ENCODE assay signal across 13 cellular contexts in genomic region chr17:57553525-57553924, GRCh38.
A peak's percentile ranks its signal among the peaks of the same experiment; 100 is the strongest.
DNase-seq lines count a peak whose midpoint lies in the region; ATAC-seq and TF ChIP-seq lines count a peak whose summit lies in the region.
"Had no signal": no experiment of that assay in that cellular context is flagged by ENCODE, and none has a peak within 500 bp of the region (broad histone marks: within the 10 kb centered on the region; RNA-seq: fewer than 3 reads in every experiment).

No MANE protein-coding gene starts in this region.

- ATAC-seq in GM23338 (no peak), T-helper 17 cell (no peak), GM21447 (IDR thresholded peaks at IDR 0.05; ENCODE audit: unreplicated experiment) (no peak)
- ATAC-seq: GM12878, upper lobe of right lung had no signal

- H3K27me3 ChIP-seq in GM23338 (ENCODE audit: insufficient read depth) (no peaks in the 10 kb centered on the region), osteoblast (ENCODE audit: insufficient read depth, low read length) (no peaks in the 10 kb centered on the region)
- H3K27me3 ChIP-seq: ovary, upper lobe of right lung had no signal

- H3F3A ChIP-seq in GM23338 (replicated peaks; ENCODE audit: low read depth) = no peaks in the 10 kb centered on the region

- H3K4me3 Mint-ChIP-seq in GM23338 (no peak overlapping the region; the same call in 2 of the 3 replicates), T-helper 17 cell (no peak overlapping the region)
- H3K4me3 Mint-ChIP-seq: activated naive CD8-positive, alpha-beta T cell had no signal

- TF ChIP-seq CTCF in GM23338 (conservative IDR thresholded peaks at IDR 0.05; ENCODE audit: low read depth in 2 of 2) (no peak), osteoblast (IDR thresholded peaks at IDR 0.05; ENCODE audit: extremely low read depth, low read depth, low read length) (no peak)

- H3K4me1 ChIP-seq in GM23338 (ENCODE audit: insufficient read depth) (peaks cover 76% of the 10 kb centered on the region), osteoblast (ENCODE audit: insufficient read depth, low read length) (peaks cover 16% of the 10 kb centered on the region)

- H3K4me1 Mint-ChIP-seq in GM23338 (peaks cover 81% of the 10 kb centered on the region), T-helper 17 cell (peaks cover 27% of the 10 kb centered on the region)

- no peaks in the 10 kb centered on the region for H3K36me3 Mint-ChIP-seq in GM23338 (ENCODE audit: low read depth)
- no peaks in the 10 kb centered on the region for H3K36me3 Mint-ChIP-seq in T-helper 17 cell (ENCODE audit: low read depth)

- H3K27ac Mint-ChIP-seq in GM23338 (0 out of 2 replicates have a peak overlapping the region, but pooled peaks have one; percentile 27), T-helper 17 cell (peak overlapping the region; percentile 29)
- H3K27ac Mint-ChIP-seq: activated naive CD8-positive, alpha-beta T cell had no signal

- H2AFZ ChIP-seq in GM23338 (no peak overlapping the region), osteoblast (ENCODE audit: low read length) (peak overlapping the region; percentile 47)

- H3K9me3 Mint-ChIP-seq in GM23338 = no peaks in the 10 kb centered on the region

- H3K9me2 ChIP-seq in GM23338 (ENCODE audit: insufficient read depth) = no peaks in the 10 kb centered on the region

- peak overlapping the region; percentile 47; the same call in 1 of the 2 replicates for H3K27ac ChIP-seq in GM23338 (ENCODE audit: low read depth)
- H3K27ac ChIP-seq in osteoblast (ENCODE audit: low read depth, low read length) = no peak overlapping the region
- H3K27ac ChIP-seq: upper lobe of right lung had no signal

- H4K20me1 ChIP-seq in GM23338 (replicated peaks; ENCODE audit: insufficient read depth) (peaks cover 11% of the 10 kb centered on the region; the same call in 1 of the 2 replicates), osteoblast (ENCODE audit: insufficient read depth, low read length) (peaks cover 9% of the 10 kb centered on the region)

- H3K4me3 ChIP-seq in GM23338 (no peak overlapping the region), osteoblast (ENCODE audit: insufficient read depth, low read length) (peak overlapping the region; percentile 28)
- H3K4me3 ChIP-seq: GM12878, ovary, upper lobe of right lung had no signal

- H3K36me3 ChIP-seq in GM23338 (ENCODE audit: insufficient read depth) = no peaks in the 10 kb centered on the region
- no peaks in the 10 kb centered on the region for H3K36me3 ChIP-seq in osteoblast (ENCODE audit: insufficient read depth, low read length)
- H3K36me3 ChIP-seq: ovary, upper lobe of right lung had no signal

- H3K4me2 ChIP-seq in GM23338 = peak overlapping the region; percentile 69; the same call in 1 of the 2 replicates
- H3K4me2 ChIP-seq in osteoblast (ENCODE audit: insufficient read depth, low read length) = peak overlapping the region; percentile 76

- H3K27me3 Mint-ChIP-seq in GM23338 (ENCODE audit: insufficient read depth, low read depth, poor library complexity) = peaks cover 7% of the 10 kb centered on the region
- no peaks in the 10 kb centered on the region for H3K27me3 Mint-ChIP-seq in T-helper 17 cell
- H3K27me3 Mint-ChIP-seq: activated naive CD8-positive, alpha-beta T cell had no signal

- H3K79me2 ChIP-seq in GM23338 (replicated peaks; ENCODE audit: insufficient read depth) (peaks cover 6% of the 10 kb centered on the region; the same call in 1 of the 2 replicates), osteoblast (ENCODE audit: insufficient read depth, low read length) (no peaks in the 10 kb centered on the region)

- DNase-seq in GM23338 (ENCODE audit: low spot score) = no peak
- no peak for DNase-seq in T-helper 17 cell
- DNase-seq in fibroblast of peridontal ligament (ENCODE audit: extremely low read depth) = peak; percentile 63
- peak; percentile 86 for DNase-seq in osteoblast (ENCODE audit: insufficient read length, low spot score, missing footprints)
- DNase-seq in stimulated activated naive CD4-positive, alpha-beta T cell treated with Interleukin-2 at 50 U/mL for 16 hours (lab: John Stamatoyannopoulos, UW) = no peak
- DNase-seq in stimulated activated CD4-positive, alpha-beta T cell treated with anti-CD3 and anti-CD28 coated beads, Interleukin-4, amount 100 ng/mL, for 24 hours = no peak
- DNase-seq in EL = no peak
- DNase-seq: SHP77 treated with DMSO at 0.1 percent for 48 hours, upper lobe of right lung had no signal

- H3K9me3 ChIP-seq in T-helper 17 cell (ENCODE audit: control insufficient read depth, low read length, poor library complexity, severe bottlenecking) (no peaks in the 10 kb centered on the region), osteoblast (ENCODE audit: low read depth, low read length) (no peaks in the 10 kb centered on the region)
- H3K9me3 ChIP-seq: ovary, upper lobe of right lung had no signal

TF ChIP-seq in GM23338, 12 proteins besides CTCF, POLR2A, EP300 and RAD21:
- TF ChIP-seq EZH2phosphoT487 (IDR thresholded peaks at IDR 0.05; ENCODE audit: unreplicated experiment) (no peak), REST (IDR thresholded peaks at IDR 0.05; ENCODE audit: unreplicated experiment) (no peak)

Comparison
In these comparisons a context has a peak if more than half of its experiments do, and no peak if none do; other contexts are left out.
1. DNase-seq: peak in fibroblast of peridontal ligament (single experiment) and osteoblast (single experiment); none in GM23338 (single experiment), T-helper 17 cell (0 of 3), stimulated activated naive CD4-positive, alpha-beta T cell treated with Interleukin-2 at 50 U/mL for 16 hours (single experiment), stimulated activated CD4-positive, alpha-beta T cell treated with anti-CD3 and anti-CD28 coated beads, Interleukin-4, amount 100 ng/mL, for 24 hours (single experiment) and EL (single experiment).